8 cellular contexts compared by ENCODE assay signal in the genomic region with DNA sequence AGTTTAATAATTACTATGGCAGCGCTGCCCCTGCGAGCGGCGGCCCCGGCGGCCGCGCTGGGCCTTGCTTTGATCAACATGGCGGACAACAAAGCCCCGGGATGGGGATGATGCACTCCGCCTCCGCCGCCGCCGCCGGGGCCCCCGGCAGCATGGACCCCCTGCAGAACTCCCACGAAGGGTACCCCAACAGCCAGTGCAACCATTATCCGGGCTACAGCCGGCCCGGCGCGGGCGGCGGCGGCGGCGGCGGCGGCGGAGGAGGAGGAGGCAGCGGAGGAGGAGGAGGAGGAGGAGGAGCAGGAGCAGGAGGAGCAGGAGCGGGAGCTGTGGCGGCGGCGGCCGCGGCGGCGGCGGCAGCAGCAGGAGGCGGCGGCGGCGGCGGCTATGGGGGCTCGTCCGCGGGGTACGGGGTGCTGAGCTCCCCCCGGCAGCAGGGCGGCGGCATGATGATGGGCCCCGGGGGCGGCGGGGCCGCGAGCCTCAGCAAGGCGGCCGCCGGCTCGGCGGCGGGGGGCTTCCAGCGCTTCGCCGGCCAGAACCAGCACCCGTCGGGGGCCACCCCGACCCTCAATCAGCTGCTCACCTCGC. TPM values are rescaled to one million over a fixed set of nuclear protein-coding genes. Genes with fewer than 3 reads are reported as not detected.
A peak's percentile ranks its signal among the peaks of the same experiment; 100 is the strongest.
DNase-seq lines count a peak whose midpoint lies in the region; ATAC-seq and TF ChIP-seq lines count a peak whose summit lies in the region.

No MANE protein-coding gene starts in this region.

- H3K27ac Mint-ChIP-seq in CD14-positive monocyte, result peak overlapping the region in 3 of 7 donors; percentile 68 to 75 (median 71)
- H3K27ac Mint-ChIP-seq in activated naive CD8-positive, alpha-beta T cell treated with anti-CD3 and anti-CD28 coated beads, Interleukin-2, amount 50 U/mL, for 24 hours, result peak overlapping the region; percentile 68

- no peaks in the 10 kb centered on the region for H3K9me3 Mint-ChIP-seq in CD14-positive monocyte
- no peaks in the 10 kb centered on the region for H3K9me3 Mint-ChIP-seq in activated naive CD8-positive, alpha-beta T cell treated with anti-CD3 and anti-CD28 coated beads, Interleukin-2, amount 50 U/mL, for 24 hours

- in situ Hi-C loops in SK-MEL-5 (cut with HindIII; ENCODE audit: low pct_unique_long_range_greater_than_20kb, low sequenced_read_pairs), result no loop called here

- H3K4me1 ChIP-seq in HEK293 (ENCODE audit: control insufficient read depth, insufficient read depth, low read length), result peaks cover 28% of the 10 kb centered on the region
- H3K4me1 ChIP-seq in right atrium auricular region, result peaks cover 0 to 47% of the 10 kb centered on the region in 2 donors

- peaks cover 14 to 17% (median 16%) of the 10 kb centered on the region in 3 donors for H3K27me3 Mint-ChIP-seq in CD14-positive monocyte (ENCODE audit: low read depth in 3 of 3)
- H3K27me3 Mint-ChIP-seq in activated naive CD8-positive, alpha-beta T cell treated with anti-CD3 and anti-CD28 coated beads, Interleukin-2, amount 50 U/mL, for 24 hours, result no peaks in the 10 kb centered on the region

- H3K9me3 ChIP-seq in HEK293 (ENCODE audit: control insufficient read depth, insufficient read depth, low read depth, low read length), result no peaks in the 10 kb centered on the region
- no peaks in the 10 kb centered on the region for H3K9me3 ChIP-seq in right atrium auricular region

- H3K36me3 ChIP-seq in HEK293 (ENCODE audit: control insufficient read depth in 2 of 2, insufficient read depth in 1 of 2, low read length in 2 of 2) (no peaks in the 10 kb centered on the region), right atrium auricular region (no peaks in the 10 kb centered on the region)

- peaks cover 0 to 3% of the 10 kb centered on the region in 2 donors for H3K36me3 Mint-ChIP-seq in CD14-positive monocyte
- peaks cover 1% of the 10 kb centered on the region for H3K36me3 Mint-ChIP-seq in activated naive CD8-positive, alpha-beta T cell treated with anti-CD3 and anti-CD28 coated beads, Interleukin-2, amount 50 U/mL, for 24 hours (ENCODE audit: low read depth)

- intact Hi-C loops in CD14-positive monocyte (cut with micrococcal nuclease), result loop anchor here in 1 of 2 donors (10.0 kb wide), 1 partner anchor 54 kb away; no protein-coding TSS in a partner anchor

- no peak for ATAC-seq in activated naive CD8-positive, alpha-beta T cell treated with anti-CD3 and anti-CD28 coated beads, Interleukin-2, amount 50 U/mL, for 24 hours
- ATAC-seq in HG03025 (IDR thresholded peaks at IDR 0.05; ENCODE audit: low FRiP score, unreplicated experiment), result no peak

- CTCF ChIA-PET in HEK293 (lab: Yijun Ruan, JAX), result interaction anchor here (0.6 to 0.9 kb wide), 4 partner anchors 73 to 172 kb away, joined by 3 to 4 read pairs (median 3); no protein-coding TSS in a partner anchor

- POLR2A ChIA-PET in HEK293 (lab: Yijun Ruan, JAX), result interaction anchor here (0.6 to 2.7 kb wide), 3 partner anchors 70 to 93 kb away, joined by 3 to 8 read pairs (median 3); no protein-coding TSS in a partner anchor

- TF ChIP-seq CTCF in CD14-positive monocyte (IDR thresholded peaks at IDR 0.05), result no peak
- TF ChIP-seq CTCF in HEK293 (tag by site-specific recombination; IDR thresholded peaks at IDR 0.05), result no peak
- TF ChIP-seq CTCF in right atrium auricular region (IDR thresholded peaks at IDR 0.05), result peak in 1 of 2 donors; percentile 10

- peaks cover 50% of the 10 kb centered on the region for H3K4me1 Mint-ChIP-seq in CD14-positive monocyte
- H3K4me1 Mint-ChIP-seq in activated naive CD8-positive, alpha-beta T cell treated with anti-CD3 and anti-CD28 coated beads, Interleukin-2, amount 50 U/mL, for 24 hours, result peaks cover 58% of the 10 kb centered on the region

- peak overlapping the region; percentile 80 for H3K4me3 Mint-ChIP-seq in CD14-positive monocyte
- H3K4me3 Mint-ChIP-seq in activated naive CD8-positive, alpha-beta T cell treated with anti-CD3 and anti-CD28 coated beads, Interleukin-2, amount 50 U/mL, for 24 hours, result peak overlapping the region; percentile 68

- no peak for DNase-seq in CD14-positive monocyte (ENCODE audit: low spot score)
- DNase-seq in SK-MEL-5 (ENCODE audit: low read depth, low spot score), result peak; percentile 37
- peak; percentile 55 for DNase-seq in activated naive CD8-positive, alpha-beta T cell treated with anti-CD3 and anti-CD28 coated beads, Interleukin-2, amount 50 U/mL, for 24 hours
- DNase-seq in right atrium auricular region (ENCODE audit: low spot score), result no peak
- DNase-seq in retina, result peak; percentile 84
- DNase-seq in NCI-H2107 treated with DMSO at 0.1 percent for 48 hours (lab: John Stamatoyannopoulos, UW; ENCODE audit: unreplicated experiment), result no peak

- H3K27me3 ChIP-seq in right atrium auricular region, result no peaks in the 10 kb centered on the region

- H3K27ac ChIP-seq in HEK293 (ENCODE audit: extremely low read depth, low read depth, low read length), result peak overlapping the region; percentile 99
- H3K27ac ChIP-seq in right atrium auricular region, result peak overlapping the region; percentile 98 to 99

- H3K4me3 ChIP-seq in HEK293 (ENCODE audit: low read depth, low read length), result peak overlapping the region; percentile 94
- H3K4me3 ChIP-seq in right atrium auricular region, result peak overlapping the region; percentile 83 to 90

TF ChIP-seq in HEK293, 187 proteins besides CTCF, POLR2A, EP300 and RAD21 (continues in another document):
- TF ChIP-seq ZNF544 (tag by site-specific recombination; IDR thresholded peaks at IDR 0.05) (no peak), OVOL3 (tag by site-specific recombination; IDR thresholded peaks at IDR 0.05) (no peak), ZBTB7A (tag by site-specific recombination; IDR thresholded peaks at IDR 0.05; ENCODE audit: low read depth) (no peak), ZXDB (tag by site-specific recombination; IDR thresholded peaks at IDR 0.05) (peak; percentile 13; the same call in 1 of the 2 replicates), YY2 (tag by site-specific recombination; IDR thresholded peaks at IDR 0.05) (peak; percentile 40; the same call in 1 of the 2 replicates), ZNF626 (tag by site-specific recombination; IDR thresholded peaks at IDR 0.05) (no peak), KLF10 (tag by site-specific recombination; IDR thresholded peaks at IDR 0.05) (peak; percentile 16; the same call in 1 of the 2 replicates), GFI1B (tag by site-specific recombination; IDR thresholded peaks at IDR 0.05) (no peak), EGR2 (tag by site-specific recombination; IDR thresholded peaks at IDR 0.05; ENCODE audit: low read depth) (peak; percentile 75), ZNF394 (tag by site-specific recombination; IDR thresholded peaks at IDR 0.05; ENCODE audit: borderline replicate concordance) (no peak), TRIM28 (IDR thresholded peaks at IDR 0.05; ENCODE audit: borderline replicate concordance, low read length) (no peak)
- TF ChIP-seq, protein P1, sequence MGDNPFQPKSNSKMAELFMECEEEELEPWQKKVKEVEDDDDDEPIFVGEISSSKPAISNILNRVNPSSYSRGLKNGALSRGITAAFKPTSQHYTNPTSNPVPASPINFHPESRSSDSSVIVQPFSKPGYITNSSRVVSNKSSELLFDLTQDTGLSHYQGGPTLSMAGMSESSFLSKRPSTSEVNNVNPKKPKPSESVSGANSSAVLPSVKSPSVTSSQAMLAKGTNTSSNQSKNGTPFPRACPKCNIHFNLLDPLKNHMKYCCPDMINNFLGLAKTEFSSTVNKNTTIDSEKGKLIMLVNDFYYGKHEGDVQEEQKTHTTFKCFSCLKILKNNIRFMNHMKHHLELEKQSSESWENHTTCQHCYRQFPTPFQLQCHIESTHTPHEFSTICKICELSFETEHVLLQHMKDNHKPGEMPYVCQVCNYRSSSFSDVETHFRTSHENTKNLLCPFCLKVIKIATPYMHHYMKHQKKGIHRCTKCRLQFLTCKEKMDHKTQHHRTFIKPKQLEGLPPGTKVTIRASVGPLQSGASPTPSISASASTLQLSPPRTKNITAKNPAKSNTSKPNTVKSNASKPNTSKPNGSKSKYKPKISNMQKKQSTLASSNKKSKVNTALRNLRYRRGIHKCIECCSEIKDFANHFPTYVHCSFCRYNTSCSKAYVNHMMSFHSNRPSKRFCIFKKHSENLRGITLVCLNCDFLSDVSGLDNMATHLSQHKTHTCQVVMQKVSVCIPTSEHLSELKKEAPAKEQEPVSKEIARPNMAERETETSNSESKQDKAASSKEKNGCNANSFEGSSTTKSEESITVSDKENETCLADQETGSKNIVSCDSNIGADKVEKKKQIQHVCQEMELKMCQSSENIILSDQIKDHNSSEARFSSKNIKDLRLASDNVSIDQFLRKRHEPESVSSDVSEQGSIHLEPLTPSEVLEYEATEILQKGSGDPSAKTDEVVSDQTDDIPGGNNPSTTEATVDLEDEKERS (tag by site-specific recombination; IDR thresholded peaks at IDR 0.05), result no peak
- TF ChIP-seq, protein P2, sequence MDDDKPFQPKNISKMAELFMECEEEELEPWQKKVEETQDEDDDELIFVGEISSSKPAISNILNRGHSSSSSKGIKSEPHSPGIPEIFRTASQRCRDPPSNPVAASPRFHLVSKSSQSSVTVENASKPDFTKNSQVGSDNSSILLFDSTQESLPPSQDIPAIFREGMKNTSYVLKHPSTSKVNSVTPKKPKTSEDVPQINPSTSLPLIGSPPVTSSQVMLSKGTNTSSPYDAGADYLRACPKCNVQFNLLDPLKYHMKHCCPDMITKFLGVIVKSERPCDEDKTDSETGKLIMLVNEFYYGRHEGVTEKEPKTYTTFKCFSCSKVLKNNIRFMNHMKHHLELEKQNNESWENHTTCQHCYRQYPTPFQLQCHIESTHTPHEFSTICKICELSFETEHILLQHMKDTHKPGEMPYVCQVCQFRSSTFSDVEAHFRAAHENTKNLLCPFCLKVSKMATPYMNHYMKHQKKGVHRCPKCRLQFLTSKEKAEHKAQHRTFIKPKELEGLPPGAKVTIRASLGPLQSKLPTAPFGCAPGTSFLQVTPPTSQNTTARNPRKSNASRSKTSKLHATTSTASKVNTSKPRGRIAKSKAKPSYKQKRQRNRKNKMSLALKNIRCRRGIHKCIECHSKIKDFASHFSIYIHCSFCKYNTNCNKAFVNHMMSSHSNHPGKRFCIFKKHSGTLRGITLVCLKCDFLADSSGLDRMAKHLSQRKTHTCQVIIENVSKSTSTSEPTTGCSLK (tag by site-specific recombination; IDR thresholded peaks at IDR 0.05), result no peak

RNA-seq across cellular contexts. Expression of a gene that starts 1.5 kb away (rescaled TPM):
- 1 to 10 TPM; 3.2 to 3.8 TPM for polyA plus RNA-seq in CD14-positive monocyte
- total RNA-seq in SK-MEL-5 (2014; rRNA removed; shearing (Covaris generic)), result 19.7 and 20.0 TPM in 2 replicates
- 24.8 and 40.6 TPM in 2 replicates for polyA plus RNA-seq in SK-MEL-5 (2015; cell fraction: cytosol; rRNA removed)
- polyA plus RNA-seq in SK-MEL-5 (2015; cell fraction: nucleus; rRNA removed), result 41.5 and 44.3 TPM in 2 replicates
- 10 to 100 TPM; 43.9 to 44.6 TPM for total RNA-seq in right atrium auricular region

Comparison
In these comparisons a context has a peak if more than half of its experiments do, and no peak if none do; other contexts are left out.
1. DNase-seq: peak in SK-MEL-5 (single experiment), activated naive CD8-positive, alpha-beta T cell treated with anti-CD3 and anti-CD28 coated beads, Interleukin-2, amount 50 U/mL, for 24 hours (single experiment) and retina (single experiment); none in CD14-positive monocyte (single experiment), right atrium auricular region (single experiment) and NCI-H2107 treated with DMSO at 0.1 percent for 48 hours (single experiment).